ENCODE assay signal across 1 cellular context in genomic region chr9:137313956-137314560, GRCh38.
TF ChIP-seq lines count a peak whose summit lies in the region.

No MANE protein-coding gene starts in this region.

TF ChIP-seq in H1, 55 proteins besides CTCF, POLR2A, EP300 and RAD21:
- no peak for TF ChIP-seq HDAC2 (IDR thresholded peaks at IDR 0.05; ENCODE audit: borderline replicate concordance in 1 of 2, low read depth in 2 of 2, low read length in 2 of 2)
- TF ChIP-seq MAFK (IDR thresholded peaks at IDR 0.05; ENCODE audit: low read depth, low read length) = no peak
- TF ChIP-seq SUZ12 (IDR thresholded peaks at IDR 0.05; ENCODE audit: low read length) = no peak
- TF ChIP-seq RNF2 (IDR thresholded peaks at IDR 0.05; ENCODE audit: borderline replicate concordance, low read depth, low read length, missing control alignments, poor library complexity, severe bottlenecking) = no peak
- TF ChIP-seq TAF7 (optimal IDR thresholded peaks at IDR 0.05; ENCODE audit: borderline replicate concordance, low read depth, low read length) = no peak
- TF ChIP-seq TEAD4 (IDR thresholded peaks at IDR 0.05; ENCODE audit: low read depth, low read length) = no peak
- no peak for TF ChIP-seq GTF2F1 (IDR thresholded peaks at IDR 0.05; ENCODE audit: borderline replicate concordance, low read depth, low read length)
- TF ChIP-seq CREB1 (IDR thresholded peaks at IDR 0.05) = no peak
